Comparison of ENCODE assay signal across 1 cellular context in the genomic region with DNA sequence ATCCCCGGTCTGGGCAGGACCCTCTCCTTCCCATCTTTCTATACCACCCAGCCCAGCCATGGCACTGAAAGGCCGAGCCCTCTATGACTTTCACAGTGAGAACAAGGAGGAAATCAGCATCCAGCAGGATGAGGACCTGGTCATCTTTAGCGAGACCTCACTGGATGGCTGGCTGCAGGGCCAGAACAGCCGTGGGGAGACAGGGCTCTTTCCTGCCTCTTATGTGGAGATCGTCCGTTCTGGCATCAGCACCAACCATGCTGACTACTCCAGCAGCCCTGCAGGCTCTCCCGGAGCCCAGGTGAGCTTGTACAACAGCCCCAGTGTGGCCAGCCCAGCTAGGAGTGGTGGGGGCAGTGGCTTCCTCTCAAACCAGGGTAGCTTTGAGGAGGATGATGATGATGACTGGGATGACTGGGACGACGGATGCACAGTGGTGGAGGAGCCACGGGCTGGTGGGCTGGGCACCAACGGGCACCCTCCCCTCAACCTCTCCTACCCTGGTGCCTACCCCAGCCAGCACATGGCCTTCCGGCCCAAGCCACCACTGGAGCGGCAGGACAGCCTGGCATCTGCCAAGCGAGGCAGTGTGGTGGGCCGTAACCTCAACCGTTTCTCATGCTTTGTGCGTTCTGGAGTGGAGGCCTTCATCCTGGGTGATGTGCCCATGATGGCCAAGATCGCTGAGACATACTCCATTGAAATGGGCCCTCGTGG.
TF ChIP-seq lines count a peak whose summit lies in the region.

No MANE protein-coding gene starts in this region.

TF ChIP-seq in HCT116, 20 proteins besides CTCF, POLR2A, EP300 and RAD21 (continued from another document):
- TF ChIP-seq, protein P1, sequence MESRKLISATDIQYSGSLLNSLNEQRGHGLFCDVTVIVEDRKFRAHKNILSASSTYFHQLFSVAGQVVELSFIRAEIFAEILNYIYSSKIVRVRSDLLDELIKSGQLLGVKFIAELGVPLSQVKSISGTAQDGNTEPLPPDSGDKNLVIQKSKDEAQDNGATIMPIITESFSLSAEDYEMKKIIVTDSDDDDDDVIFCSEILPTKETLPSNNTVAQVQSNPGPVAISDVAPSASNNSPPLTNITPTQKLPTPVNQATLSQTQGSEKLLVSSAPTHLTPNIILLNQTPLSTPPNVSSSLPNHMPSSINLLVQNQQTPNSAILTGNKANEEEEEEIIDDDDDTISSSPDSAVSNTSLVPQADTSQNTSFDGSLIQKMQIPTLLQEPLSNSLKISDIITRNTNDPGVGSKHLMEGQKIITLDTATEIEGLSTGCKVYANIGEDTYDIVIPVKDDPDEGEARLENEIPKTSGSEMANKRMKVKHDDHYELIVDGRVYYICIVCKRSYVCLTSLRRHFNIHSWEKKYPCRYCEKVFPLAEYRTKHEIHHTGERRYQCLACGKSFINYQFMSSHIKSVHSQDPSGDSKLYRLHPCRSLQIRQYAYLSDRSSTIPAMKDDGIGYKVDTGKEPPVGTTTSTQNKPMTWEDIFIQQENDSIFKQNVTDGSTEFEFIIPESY (IDR thresholded peaks at IDR 0.05; ENCODE audit: extremely low read depth, insufficient replicate concordance, low read length), result no peak
- TF ChIP-seq EGR1 (IDR thresholded peaks at IDR 0.05; ENCODE audit: low read depth) (no peak), TCF7L2 (IDR thresholded peaks at IDR 0.05; ENCODE audit: borderline replicate concordance, extremely low read depth, insufficient read depth, insufficient read length) (no peak)
TF ChIP-seq in HCT116: peak in this region for 0.
